Comparison of ENCODE assay signal across 8 cellular contexts in genomic region chr13:107211073-107211472, GRCh38.
DNase-seq lines count a peak whose midpoint lies in the region; ATAC-seq, FAIRE-seq and TF ChIP-seq lines count a peak whose summit lies in the region.

No MANE protein-coding gene starts in this region.

- H3K4me3 Mint-ChIP-seq in astrocyte (ENCODE audit: unreplicated experiment): no peak overlapping the region

- H3K27me3 Mint-ChIP-seq in astrocyte (ENCODE audit: low read depth, unreplicated experiment): no peaks in the 10 kb centered on the region

- H4K20me1 ChIP-seq in astrocyte (ENCODE audit: insufficient read depth, low read length): no peaks in the 10 kb centered on the region

- FAIRE-seq in GM12892 (lab: Jason Lieb, UNC): peak; percentile 88
- peak; percentile 60 for FAIRE-seq in astrocyte (lab: Jason Lieb, UNC)

- H3K36me3 Mint-ChIP-seq in astrocyte (ENCODE audit: low read depth, unreplicated experiment): no peaks in the 10 kb centered on the region

- peak overlapping the region; percentile 48 for H3K4me2 ChIP-seq in astrocyte (ENCODE audit: low read length)

- no peaks in the 10 kb centered on the region for H3K36me3 ChIP-seq in astrocyte (ENCODE audit: insufficient read depth, low read length)

- H3K27ac Mint-ChIP-seq in astrocyte (ENCODE audit: unreplicated experiment): peak overlapping the region; percentile 48

- no peaks in the 10 kb centered on the region for H3K79me2 ChIP-seq in astrocyte (ENCODE audit: insufficient read depth, low read length)

- no peak overlapping the region for H3K27ac ChIP-seq in astrocyte (ENCODE audit: low read depth, low read length)

- peak; percentile 99 for ATAC-seq in HG02678 (IDR thresholded peaks at IDR 0.05; ENCODE audit: unreplicated experiment)

- peak; percentile 14 for DNase-seq in 8988T
- DNase-seq in GM12892 (ENCODE audit: insufficient read length): peak; percentile 10
- peak; percentile 79 for DNase-seq in NAMALWA (ENCODE audit: low spot score)
- DNase-seq in SHP77 (lab: John Stamatoyannopoulos, UW): peak; percentile 99
- peak; percentile 81 for DNase-seq in astrocyte (ENCODE audit: low read depth)
- peak; percentile 60 for DNase-seq in hepatic stellate cell (ENCODE audit: low spot score)
- DNase-seq in skeletal muscle cell (ENCODE audit: low read depth): peak; percentile 71

- H3K4me3 ChIP-seq in astrocyte (ENCODE audit: insufficient read depth, low read depth, low read length) (no peak overlapping the region), skeletal muscle cell (ENCODE audit: low read depth, low read length) (peak overlapping the region; percentile 17)

- H3K27me3 ChIP-seq in astrocyte (ENCODE audit: insufficient read depth, low read length): no peaks in the 10 kb centered on the region

- peaks cover 11% of the 10 kb centered on the region for H3K4me1 Mint-ChIP-seq in astrocyte (ENCODE audit: low read depth, unreplicated experiment)

- H3K4me1 ChIP-seq in astrocyte (ENCODE audit: insufficient read depth, low read length): no peaks in the 10 kb centered on the region

- no peaks in the 10 kb centered on the region for H3K9me3 ChIP-seq in astrocyte (ENCODE audit: insufficient read depth, low read depth, low read length)

- H3K9me3 Mint-ChIP-seq in astrocyte (ENCODE audit: unreplicated experiment): no peaks in the 10 kb centered on the region

- TF ChIP-seq CTCF in astrocyte (IDR thresholded peaks at IDR 0.05; ENCODE audit: insufficient read depth, low read depth, low read length): peak; percentile 97

- no peak for TF ChIP-seq POLR2A in GM12892 (IDR thresholded peaks at IDR 0.05; ENCODE audit: low read depth, low read length)

- H3K9ac ChIP-seq in astrocyte (ENCODE audit: low read length): no peak overlapping the region

- no peak overlapping the region for H2AFZ ChIP-seq in astrocyte (ENCODE audit: low read depth, low read length)

Comparison
In these comparisons a context has a peak if more than half of its experiments do, and no peak if none do; other contexts are left out.
1. DNase-seq: peak in every context shown above with its lines; median percentile 99 in SHP77; 81 in astrocyte; 79 in NAMALWA; 71 in skeletal muscle cell; 60 in hepatic stellate cell; 14 in 8988T; 10 in GM12892.